ENCODE assay signal across 30 cellular contexts in the genomic region with DNA sequence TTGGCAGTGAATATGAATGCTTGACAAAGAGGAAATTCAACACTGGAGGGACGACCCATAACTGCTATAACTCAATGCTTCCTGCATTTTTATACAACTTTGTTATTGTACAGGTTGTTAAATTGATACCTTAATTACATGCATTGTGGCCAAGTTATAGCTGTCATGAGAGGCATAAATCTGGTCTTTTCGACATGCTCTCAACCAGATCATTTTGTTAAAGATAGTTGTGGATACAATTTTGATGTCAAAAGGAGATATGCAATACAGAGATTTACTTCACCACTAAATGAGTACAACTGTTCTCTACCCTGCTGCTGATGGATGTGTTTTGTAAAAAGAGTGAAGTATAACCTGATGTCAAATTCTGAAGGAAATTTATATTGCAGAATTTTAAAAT.
"Had no signal": no experiment of that assay in that cellular context is flagged by ENCODE, and none has a peak within 500 bp of the region (broad histone marks: within the 10 kb centered on the region; RNA-seq: fewer than 3 reads in every experiment).

No MANE protein-coding gene starts in this region.

- H3K4me2 ChIP-seq: smooth muscle cell had no signal

- H3K9ac ChIP-seq: parathyroid adenoma had no signal

- H3K79me2 ChIP-seq: parathyroid adenoma had no signal

- H3K4me3 Mint-ChIP-seq: naive thymus-derived CD4-positive, alpha-beta T cell; natural killer cell; nephron progenitor cell; stimulated activated memory B cell treated with anti-CD40 and anti-IgM and Interleukin-4, amounts not matched to agents 10 μg/mL and 1 μg/mL and 100 μg/mL, for 72 hours; stimulated activated naive CD8-positive, alpha-beta T cell treated with anti-CD3 and anti-CD28 coated beads, Interleukin-15, Interleukin-2, amounts not matched to agents 100 ng/mL and 50 ng/mL, for 24 hours had no signal

- ATAC-seq: naive thymus-derived CD4-positive, alpha-beta T cell; natural killer cell; psoas muscle; right cardiac atrium; sciatic nerve; stimulated activated memory B cell treated with anti-CD40 and anti-IgM and Interleukin-4, amounts not matched to agents 10 μg/mL and 1 μg/mL and 100 μg/mL, for 72 hours had no signal

- H3K27ac ChIP-seq: neutrophil, ovary, parathyroid adenoma, psoas muscle, skin epidermis, spleen, stomach, thoracic aorta, thyroid gland, tibial nerve, upper lobe of left lung, vagina had no signal

- DNase-seq: naive thymus-derived CD4-positive, alpha-beta T cell; natural killer cell; nephron progenitor cell; occipital lobe; ovary; posterior cingulate gyrus; psoas muscle; right cardiac atrium; spleen; stimulated activated CD4-positive, alpha-beta T cell treated with anti-CD3 and anti-CD28 coated beads, Interleukin-12 subunit alpha, Interleukin-12 subunit beta, amount 100 ng/mL, for 4 hours; stimulated activated CD4-positive, alpha-beta T cell treated with anti-CD3 and anti-CD28 coated beads, Interleukin-1b, Interleukin-23, amount 100 ng/mL, for 48 hours; stimulated activated CD4-positive, alpha-beta T cell treated with anti-CD3 and anti-CD28 coated beads, Interleukin-4, amount 100 ng/mL, for 1 hour; stimulated activated CD4-positive, alpha-beta T cell treated with anti-CD3 and anti-CD28 coated beads, Interleukin-4, amount 100 ng/mL, for 4 hours; stimulated activated CD8-positive, alpha-beta memory T cell treated with anti-CD3 and anti-CD28 coated beads, Interleukin-4, amount 100 ng/mL, for 48 hours; stimulated activated naive CD4-positive, alpha-beta T cell treated with Interleukin-2 at 50 U/mL for 16 hours; stomach; thyroid gland; trophoblast cell; upper lobe of left lung had no signal

- H3K36me3 ChIP-seq: neutrophil, ovary, spleen, stomach, thoracic aorta, thyroid gland, tibial nerve, upper lobe of left lung, vagina had no signal

- H3K27me3 Mint-ChIP-seq: naive thymus-derived CD4-positive, alpha-beta T cell; stimulated activated memory B cell treated with anti-CD40 and anti-IgM and Interleukin-4, amounts not matched to agents 10 μg/mL and 1 μg/mL and 100 μg/mL, for 72 hours; stimulated activated naive CD8-positive, alpha-beta T cell treated with anti-CD3 and anti-CD28 coated beads, Interleukin-15, Interleukin-2, amounts not matched to agents 100 ng/mL and 50 ng/mL, for 24 hours had no signal

- H3K36me3 Mint-ChIP-seq: naive thymus-derived CD4-positive, alpha-beta T cell; natural killer cell; stimulated activated memory B cell treated with anti-CD40 and anti-IgM and Interleukin-4, amounts not matched to agents 10 μg/mL and 1 μg/mL and 100 μg/mL, for 72 hours had no signal

- H3K4me3 ChIP-seq: ovary, psoas muscle, skin epidermis, smooth muscle cell, spleen, stomach, thoracic aorta, thyroid gland, tibial nerve, upper lobe of left lung, vagina had no signal

- H3K27ac Mint-ChIP-seq: naive thymus-derived CD4-positive, alpha-beta T cell; natural killer cell; nephron progenitor cell; progenitor cell of endocrine pancreas; stimulated activated memory B cell treated with anti-CD40 and anti-IgM and Interleukin-4, amounts not matched to agents 10 μg/mL and 1 μg/mL and 100 μg/mL, for 72 hours; stimulated activated naive CD8-positive, alpha-beta T cell treated with anti-CD3 and anti-CD28 coated beads, Interleukin-15, Interleukin-2, amounts not matched to agents 100 ng/mL and 50 ng/mL, for 24 hours had no signal

- H2AFZ ChIP-seq: parathyroid adenoma had no signal

- H3K4me1 Mint-ChIP-seq: naive thymus-derived CD4-positive, alpha-beta T cell; natural killer cell; nephron progenitor cell; stimulated activated memory B cell treated with anti-CD40 and anti-IgM and Interleukin-4, amounts not matched to agents 10 μg/mL and 1 μg/mL and 100 μg/mL, for 72 hours had no signal

- H3K9me3 Mint-ChIP-seq: nephron progenitor cell had no signal

- H3K9me3 ChIP-seq: neutrophil, ovary, psoas muscle, spleen, stomach, thoracic aorta, thyroid gland, tibial nerve, upper lobe of left lung, vagina had no signal

- H3K4me1 ChIP-seq: parathyroid adenoma, psoas muscle, spleen, stomach, thyroid gland, upper lobe of left lung, vagina had no signal

- H3K27me3 ChIP-seq: neutrophil, ovary, spleen, stomach, thyroid gland, tibial nerve, upper lobe of left lung, vagina had no signal
